Comparison of ENCODE assay signal across 1 cellular context in the genomic region with DNA sequence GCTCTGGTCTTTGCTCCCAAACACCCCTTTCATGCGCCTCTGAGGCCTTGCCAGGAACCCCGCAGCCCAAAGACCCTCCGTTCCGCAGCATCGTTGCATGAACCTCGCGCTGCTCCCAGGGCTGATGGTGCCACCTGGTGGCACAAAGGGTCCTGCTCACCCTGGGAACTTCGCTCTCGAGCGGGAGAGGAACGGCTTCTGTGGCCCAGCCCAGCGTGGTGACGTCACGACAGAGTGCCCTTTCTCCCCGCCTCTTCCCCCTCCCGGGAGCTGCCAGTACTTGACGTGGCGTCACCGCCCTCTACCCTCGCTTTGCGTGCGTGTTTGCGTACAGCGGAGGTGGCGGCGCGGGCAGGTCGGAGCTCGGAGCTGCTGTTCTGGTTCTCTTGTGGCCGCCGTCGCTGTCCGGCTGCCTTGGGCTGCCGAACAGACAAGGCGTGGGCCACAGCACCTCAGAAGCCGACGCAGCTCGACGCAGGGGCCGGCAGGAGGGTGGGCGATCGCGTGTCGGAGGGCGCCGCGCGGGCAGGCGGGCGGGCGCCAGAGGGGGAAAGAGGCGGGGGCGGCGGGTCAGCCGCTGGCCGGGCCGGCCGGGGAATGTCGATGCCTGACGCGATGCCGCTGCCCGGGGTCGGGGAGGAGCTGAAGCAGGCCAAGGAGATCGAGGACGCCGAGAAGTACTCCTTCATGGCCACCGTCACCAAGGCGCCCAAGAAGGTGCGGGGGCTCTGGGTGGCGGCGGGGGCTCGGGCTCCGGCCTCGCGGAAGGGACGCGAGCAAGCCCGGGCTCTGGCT.
TF ChIP-seq lines count a peak whose summit lies in the region.

A gene (plus strand): TSS at position 310 of the 795 bp plus-strand sequence. CDS start 288 bp downstream, at position 598.

TF ChIP-seq in HepG2, 621 proteins besides CTCF, POLR2A, EP300 and RAD21 (continued from another document and continues in another):
- TF ChIP-seq NR2F2 (IDR thresholded peaks at IDR 0.05; ENCODE audit: borderline replicate concordance, low read depth) (peak; percentile 34; the same call in 1 of the 2 replicates), NR2C2 (CRISPR knock-in tag; IDR thresholded peaks at IDR 0.05; ENCODE audit: borderline replicate concordance) (peak; percentile 97), ZFP36 (IDR thresholded peaks at IDR 0.05; ENCODE audit: borderline replicate concordance, low read depth, low read length, partially characterized antibody) (no peak), ZNF713 (CRISPR knock-in tag; IDR thresholded peaks at IDR 0.05) (no peak), ZNF841 (CRISPR knock-in tag; IDR thresholded peaks at IDR 0.05; ENCODE audit: borderline replicate concordance) (no peak), ZNF30 (CRISPR knock-in tag; IDR thresholded peaks at IDR 0.05) (no peak), ZNF501 (CRISPR knock-in tag; IDR thresholded peaks at IDR 0.05) (peak; percentile 79), ZNF138 (CRISPR knock-in tag; IDR thresholded peaks at IDR 0.05; ENCODE audit: low read depth) (peak; percentile 92), ZNF660 (CRISPR knock-in tag; IDR thresholded peaks at IDR 0.05; ENCODE audit: borderline replicate concordance, low read depth) (no peak), ZNF589 (CRISPR knock-in tag; conservative IDR thresholded peaks at IDR 0.05) (peak; percentile 84; the same call in 1 of the 2 replicates), SRY (CRISPR knock-in tag; IDR thresholded peaks at IDR 0.05) (0 out of 2 replicates have a peak, but pooled peaks have one; percentile 62), PRMT3 (CRISPR knock-in tag; IDR thresholded peaks at IDR 0.05; ENCODE audit: borderline replicate concordance, low read depth) (peak; percentile 71; the same call in 1 of the 2 replicates), ZBTB21 (CRISPR knock-in tag; IDR thresholded peaks at IDR 0.05) (peak; percentile 90), KAT8 (CRISPR knock-in tag; IDR thresholded peaks at IDR 0.05) (peak; percentile 89), EZH2 (conservative IDR thresholded peaks at IDR 0.05; ENCODE audit: low read depth, low read length) (no peak), ZNF354B (CRISPR knock-in tag; IDR thresholded peaks at IDR 0.05) (peak; percentile 59; the same call in 1 of the 2 replicates), MTF1 (CRISPR knock-in tag; IDR thresholded peaks at IDR 0.05) (no peak), ZNF205 (CRISPR knock-in tag; IDR thresholded peaks at IDR 0.05) (peak; percentile 83), HDAC1 (CRISPR knock-in tag; IDR thresholded peaks at IDR 0.05) (peak; percentile 84), SPEN (CRISPR knock-in tag; IDR thresholded peaks at IDR 0.05; ENCODE audit: low read depth) (peak; percentile 80), ARID2 (CRISPR knock-in tag; IDR thresholded peaks at IDR 0.05; ENCODE audit: borderline replicate concordance) (0 out of 2 replicates have a peak, but pooled peaks have one; percentile 60), ZSCAN21 (CRISPR knock-in tag; IDR thresholded peaks at IDR 0.05; ENCODE audit: borderline replicate concordance) (peak; percentile 91; the same call in 1 of the 2 replicates), FOXM1 (CRISPR knock-in tag; IDR thresholded peaks at IDR 0.05) (0 out of 2 replicates have a peak, but pooled peaks have one; percentile 12), SMYD3 (CRISPR knock-in tag; IDR thresholded peaks at IDR 0.05) (peak; percentile 82), HNF4A (CRISPR knock-in tag; IDR thresholded peaks at IDR 0.05) (peak; percentile 58; the same call in 1 of the 2 replicates), PHF20 (CRISPR knock-in tag; IDR thresholded peaks at IDR 0.05) (peak; percentile 73), FOXA3 (CRISPR knock-in tag; IDR thresholded peaks at IDR 0.05) (peak; percentile 81), GLI4 (CRISPR knock-in tag; IDR thresholded peaks at IDR 0.05; ENCODE audit: borderline replicate concordance) (peak; percentile 22; the same call in 1 of the 2 replicates), ISX (CRISPR knock-in tag; conservative IDR thresholded peaks at IDR 0.05) (no peak), ZNF33A (CRISPR knock-in tag; IDR thresholded peaks at IDR 0.05; ENCODE audit: borderline replicate concordance) (no peak), FLYWCH1 (CRISPR knock-in tag; IDR thresholded peaks at IDR 0.05) (no peak; the same call in 1 of the 2 replicates), KLF16 (CRISPR knock-in tag; IDR thresholded peaks at IDR 0.05) (peak; percentile 47 to 92; a peak in 2 of 4 replicates), ZNF749 (CRISPR knock-in tag; IDR thresholded peaks at IDR 0.05; ENCODE audit: borderline replicate concordance) (no peak), ZMAT3 (CRISPR knock-in tag; conservative IDR thresholded peaks at IDR 0.05) (peak; percentile 58), MIER3 (CRISPR knock-in tag; IDR thresholded peaks at IDR 0.05; ENCODE audit: borderline replicate concordance) (peak; percentile 87), SNAPC2 (CRISPR knock-in tag; IDR thresholded peaks at IDR 0.05) (peak; percentile 90; the same call in 1 of the 2 replicates)
- TF ChIP-seq, protein P1, sequence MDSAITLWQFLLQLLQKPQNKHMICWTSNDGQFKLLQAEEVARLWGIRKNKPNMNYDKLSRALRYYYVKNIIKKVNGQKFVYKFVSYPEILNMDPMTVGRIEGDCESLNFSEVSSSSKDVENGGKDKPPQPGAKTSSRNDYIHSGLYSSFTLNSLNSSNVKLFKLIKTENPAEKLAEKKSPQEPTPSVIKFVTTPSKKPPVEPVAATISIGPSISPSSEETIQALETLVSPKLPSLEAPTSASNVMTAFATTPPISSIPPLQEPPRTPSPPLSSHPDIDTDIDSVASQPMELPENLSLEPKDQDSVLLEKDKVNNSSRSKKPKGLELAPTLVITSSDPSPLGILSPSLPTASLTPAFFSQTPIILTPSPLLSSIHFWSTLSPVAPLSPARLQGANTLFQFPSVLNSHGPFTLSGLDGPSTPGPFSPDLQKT (CRISPR knock-in tag; IDR thresholded peaks at IDR 0.05; ENCODE audit: borderline replicate concordance) = no peak
- TF ChIP-seq, protein P2, sequence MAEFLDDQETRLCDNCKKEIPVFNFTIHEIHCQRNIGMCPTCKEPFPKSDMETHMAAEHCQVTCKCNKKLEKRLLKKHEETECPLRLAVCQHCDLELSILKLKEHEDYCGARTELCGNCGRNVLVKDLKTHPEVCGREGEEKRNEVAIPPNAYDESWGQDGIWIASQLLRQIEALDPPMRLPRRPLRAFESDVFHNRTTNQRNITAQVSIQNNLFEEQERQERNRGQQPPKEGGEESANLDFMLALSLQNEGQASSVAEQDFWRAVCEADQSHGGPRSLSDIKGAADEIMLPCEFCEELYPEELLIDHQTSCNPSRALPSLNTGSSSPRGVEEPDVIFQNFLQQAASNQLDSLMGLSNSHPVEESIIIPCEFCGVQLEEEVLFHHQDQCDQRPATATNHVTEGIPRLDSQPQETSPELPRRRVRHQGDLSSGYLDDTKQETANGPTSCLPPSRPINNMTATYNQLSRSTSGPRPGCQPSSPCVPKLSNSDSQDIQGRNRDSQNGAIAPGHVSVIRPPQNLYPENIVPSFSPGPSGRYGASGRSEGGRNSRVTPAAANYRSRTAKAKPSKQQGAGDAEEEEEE (CRISPR knock-in tag; IDR thresholded peaks at IDR 0.05; ENCODE audit: borderline replicate concordance) = no peak
- TF ChIP-seq, protein P3, sequence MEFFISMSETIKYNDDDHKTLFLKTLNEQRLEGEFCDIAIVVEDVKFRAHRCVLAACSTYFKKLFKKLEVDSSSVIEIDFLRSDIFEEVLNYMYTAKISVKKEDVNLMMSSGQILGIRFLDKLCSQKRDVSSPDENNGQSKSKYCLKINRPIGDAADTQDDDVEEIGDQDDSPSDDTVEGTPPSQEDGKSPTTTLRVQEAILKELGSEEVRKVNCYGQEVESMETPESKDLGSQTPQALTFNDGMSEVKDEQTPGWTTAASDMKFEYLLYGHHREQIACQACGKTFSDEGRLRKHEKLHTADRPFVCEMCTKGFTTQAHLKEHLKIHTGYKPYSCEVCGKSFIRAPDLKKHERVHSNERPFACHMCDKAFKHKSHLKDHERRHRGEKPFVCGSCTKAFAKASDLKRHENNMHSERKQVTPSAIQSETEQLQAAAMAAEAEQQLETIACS (CRISPR knock-in tag; IDR thresholded peaks at IDR 0.05) = peak; percentile 47; the same call in 1 of the 2 replicates
- TF ChIP-seq, protein P4, sequence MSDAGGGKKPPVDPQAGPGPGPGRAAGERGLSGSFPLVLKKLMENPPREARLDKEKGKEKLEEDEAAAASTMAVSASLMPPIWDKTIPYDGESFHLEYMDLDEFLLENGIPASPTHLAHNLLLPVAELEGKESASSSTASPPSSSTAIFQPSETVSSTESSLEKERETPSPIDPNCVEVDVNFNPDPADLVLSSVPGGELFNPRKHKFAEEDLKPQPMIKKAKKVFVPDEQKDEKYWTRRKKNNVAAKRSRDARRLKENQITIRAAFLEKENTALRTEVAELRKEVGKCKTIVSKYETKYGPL (CRISPR knock-in tag; IDR thresholded peaks at IDR 0.05) = no peak
- TF ChIP-seq, protein P5, sequence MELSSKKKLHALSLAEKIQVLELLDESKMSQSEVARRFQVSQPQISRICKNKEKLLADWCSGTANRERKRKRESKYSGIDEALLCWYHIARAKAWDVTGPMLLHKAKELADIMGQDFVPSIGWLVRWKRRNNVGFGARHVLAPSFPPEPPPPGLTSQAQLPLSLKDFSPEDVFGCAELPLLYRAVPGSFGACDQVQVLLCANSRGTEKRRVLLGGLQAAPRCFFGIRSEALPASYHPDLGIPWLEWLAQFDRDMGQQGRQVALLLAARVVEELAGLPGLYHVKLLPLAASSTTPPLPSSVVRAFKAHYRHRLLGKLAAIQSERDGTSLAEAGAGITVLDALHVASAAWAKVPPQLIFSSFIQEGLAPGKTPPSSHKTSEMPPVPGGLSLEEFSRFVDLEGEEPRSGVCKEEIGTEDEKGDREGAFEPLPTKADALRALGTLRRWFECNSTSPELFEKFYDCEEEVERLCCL (CRISPR knock-in tag; IDR thresholded peaks at IDR 0.05; ENCODE audit: borderline replicate concordance) = no peak
- TF ChIP-seq, protein P6, sequence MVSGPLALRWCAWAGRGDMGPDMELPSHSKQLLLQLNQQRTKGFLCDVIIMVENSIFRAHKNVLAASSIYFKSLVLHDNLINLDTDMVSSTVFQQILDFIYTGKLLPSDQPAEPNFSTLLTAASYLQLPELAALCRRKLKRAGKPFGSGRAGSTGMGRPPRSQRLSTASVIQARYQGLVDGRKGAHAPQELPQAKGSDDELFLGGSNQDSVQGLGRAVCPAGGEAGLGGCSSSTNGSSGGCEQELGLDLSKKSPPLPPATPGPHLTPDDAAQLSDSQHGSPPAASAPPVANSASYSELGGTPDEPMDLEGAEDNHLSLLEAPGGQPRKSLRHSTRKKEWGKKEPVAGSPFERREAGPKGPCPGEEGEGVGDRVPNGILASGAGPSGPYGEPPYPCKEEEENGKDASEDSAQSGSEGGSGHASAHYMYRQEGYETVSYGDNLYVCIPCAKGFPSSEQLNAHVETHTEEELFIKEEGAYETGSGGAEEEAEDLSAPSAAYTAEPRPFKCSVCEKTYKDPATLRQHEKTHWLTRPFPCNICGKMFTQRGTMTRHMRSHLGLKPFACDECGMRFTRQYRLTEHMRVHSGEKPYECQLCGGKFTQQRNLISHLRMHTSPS (CRISPR knock-in tag; IDR thresholded peaks at IDR 0.05; ENCODE audit: low read depth) = no peak; the same call in 1 of the 2 replicates
- TF ChIP-seq, protein P7, sequence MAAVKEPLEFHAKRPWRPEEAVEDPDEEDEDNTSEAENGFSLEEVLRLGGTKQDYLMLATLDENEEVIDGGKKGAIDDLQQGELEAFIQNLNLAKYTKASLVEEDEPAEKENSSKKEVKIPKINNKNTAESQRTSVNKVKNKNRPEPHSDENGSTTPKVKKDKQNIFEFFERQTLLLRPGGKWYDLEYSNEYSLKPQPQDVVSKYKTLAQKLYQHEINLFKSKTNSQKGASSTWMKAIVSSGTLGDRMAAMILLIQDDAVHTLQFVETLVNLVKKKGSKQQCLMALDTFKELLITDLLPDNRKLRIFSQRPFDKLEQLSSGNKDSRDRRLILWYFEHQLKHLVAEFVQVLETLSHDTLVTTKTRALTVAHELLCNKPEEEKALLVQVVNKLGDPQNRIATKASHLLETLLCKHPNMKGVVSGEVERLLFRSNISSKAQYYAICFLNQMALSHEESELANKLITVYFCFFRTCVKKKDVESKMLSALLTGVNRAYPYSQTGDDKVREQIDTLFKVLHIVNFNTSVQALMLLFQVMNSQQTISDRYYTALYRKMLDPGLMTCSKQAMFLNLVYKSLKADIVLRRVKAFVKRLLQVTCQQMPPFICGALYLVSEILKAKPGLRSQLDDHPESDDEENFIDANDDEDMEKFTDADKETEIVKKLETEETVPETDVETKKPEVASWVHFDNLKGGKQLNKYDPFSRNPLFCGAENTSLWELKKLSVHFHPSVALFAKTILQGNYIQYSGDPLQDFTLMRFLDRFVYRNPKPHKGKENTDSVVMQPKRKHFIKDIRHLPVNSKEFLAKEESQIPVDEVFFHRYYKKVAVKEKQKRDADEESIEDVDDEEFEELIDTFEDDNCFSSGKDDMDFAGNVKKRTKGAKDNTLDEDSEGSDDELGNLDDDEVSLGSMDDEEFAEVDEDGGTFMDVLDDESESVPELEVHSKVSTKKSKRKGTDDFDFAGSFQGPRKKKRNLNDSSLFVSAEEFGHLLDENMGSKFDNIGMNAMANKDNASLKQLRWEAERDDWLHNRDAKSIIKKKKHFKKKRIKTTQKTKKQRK (IDR thresholded peaks at IDR 0.05; ENCODE audit: low read length) = no peak
- TF ChIP-seq, protein P8, sequence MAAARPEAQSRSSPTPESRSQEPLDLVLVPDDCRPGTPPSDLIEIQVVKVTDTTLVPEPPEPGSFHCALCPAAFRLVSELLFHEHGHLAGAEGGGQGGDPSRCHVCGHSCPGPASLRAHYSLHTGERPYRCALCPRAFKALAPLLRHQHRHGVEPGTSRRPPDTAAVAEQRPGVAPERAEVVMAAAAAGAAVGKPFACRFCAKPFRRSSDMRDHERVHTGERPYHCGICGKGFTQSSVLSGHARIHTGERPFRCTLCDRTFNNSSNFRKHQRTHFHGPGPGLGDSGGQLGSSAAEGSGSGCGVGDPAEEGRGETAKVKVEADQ (CRISPR knock-in tag; IDR thresholded peaks at IDR 0.05; ENCODE audit: borderline replicate concordance) = peak; percentile 84; the same call in 1 of the 2 replicates
- TF ChIP-seq, protein P9, sequence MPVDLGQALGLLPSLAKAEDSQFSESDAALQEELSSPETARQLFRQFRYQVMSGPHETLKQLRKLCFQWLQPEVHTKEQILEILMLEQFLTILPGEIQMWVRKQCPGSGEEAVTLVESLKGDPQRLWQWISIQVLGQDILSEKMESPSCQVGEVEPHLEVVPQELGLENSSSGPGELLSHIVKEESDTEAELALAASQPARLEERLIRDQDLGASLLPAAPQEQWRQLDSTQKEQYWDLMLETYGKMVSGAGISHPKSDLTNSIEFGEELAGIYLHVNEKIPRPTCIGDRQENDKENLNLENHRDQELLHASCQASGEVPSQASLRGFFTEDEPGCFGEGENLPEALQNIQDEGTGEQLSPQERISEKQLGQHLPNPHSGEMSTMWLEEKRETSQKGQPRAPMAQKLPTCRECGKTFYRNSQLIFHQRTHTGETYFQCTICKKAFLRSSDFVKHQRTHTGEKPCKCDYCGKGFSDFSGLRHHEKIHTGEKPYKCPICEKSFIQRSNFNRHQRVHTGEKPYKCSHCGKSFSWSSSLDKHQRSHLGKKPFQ (CRISPR knock-in tag; IDR thresholded peaks at IDR 0.05; ENCODE audit: insufficient replicate concordance) = no peak
- TF ChIP-seq, protein P10, sequence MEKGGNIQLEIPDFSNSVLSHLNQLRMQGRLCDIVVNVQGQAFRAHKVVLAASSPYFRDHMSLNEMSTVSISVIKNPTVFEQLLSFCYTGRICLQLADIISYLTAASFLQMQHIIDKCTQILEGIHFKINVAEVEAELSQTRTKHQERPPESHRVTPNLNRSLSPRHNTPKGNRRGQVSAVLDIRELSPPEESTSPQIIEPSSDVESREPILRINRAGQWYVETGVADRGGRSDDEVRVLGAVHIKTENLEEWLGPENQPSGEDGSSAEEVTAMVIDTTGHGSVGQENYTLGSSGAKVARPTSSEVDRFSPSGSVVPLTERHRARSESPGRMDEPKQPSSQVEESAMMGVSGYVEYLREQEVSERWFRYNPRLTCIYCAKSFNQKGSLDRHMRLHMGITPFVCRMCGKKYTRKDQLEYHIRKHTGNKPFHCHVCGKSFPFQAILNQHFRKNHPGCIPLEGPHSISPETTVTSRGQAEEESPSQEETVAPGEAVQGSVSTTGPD (CRISPR knock-in tag; IDR thresholded peaks at IDR 0.05) = no peak
